24 cellular contexts compared by ENCODE assay signal in the genomic region with DNA sequence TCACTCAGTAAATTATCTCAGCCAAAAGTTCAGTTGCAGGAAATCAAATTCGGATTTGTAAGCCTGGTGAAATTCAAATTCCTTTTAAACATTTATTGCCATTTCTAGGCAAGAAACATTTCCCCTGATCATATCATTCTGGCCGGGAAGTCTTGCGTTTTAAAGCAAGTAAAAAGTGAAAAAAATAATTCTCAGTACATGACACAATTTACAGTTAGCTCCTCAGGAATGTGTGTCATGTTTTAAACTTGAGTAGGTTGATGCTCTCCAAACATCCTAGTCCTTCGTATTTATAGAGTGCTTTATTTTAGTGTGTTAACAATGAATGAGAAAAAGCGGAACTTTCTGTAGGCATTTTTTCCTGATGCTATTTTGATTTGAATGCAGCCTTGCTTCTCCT.
"Had no signal": no experiment of that assay in that cellular context is flagged by ENCODE, and none has a peak within 500 bp of the region (broad histone marks: within the 10 kb centered on the region; RNA-seq: fewer than 3 reads in every experiment).

No MANE protein-coding gene starts in this region.

- H3K4me1 ChIP-seq: breast epithelium, lower lobe of right lung, prostate gland, spleen, upper lobe of left lung had no signal

- H3K4me3 ChIP-seq: breast epithelium, lower lobe of right lung, ovary, prostate gland, spleen, testis, upper lobe of left lung had no signal

- DNase-seq: activated CD4-positive, alpha-beta T cell treated with anti-CD3 and anti-CD28 coated beads, Interleukin-2, amount 10 ng/mL, durations not matched to agents 7 days and 5 days; activated CD4-positive, CD25-positive, alpha-beta regulatory T cell treated with anti-CD3 and anti-CD28 coated beads, Interleukin-2, amount 50 U/mL, for 72 hours; activated CD8-positive, alpha-beta memory T cell treated with anti-CD3 and anti-CD28 coated beads, Interleukin-2, amount 10 ng/mL, durations not matched to agents 7 days and 5 days; activated CD8-positive, alpha-beta T cell treated with anti-CD3 and anti-CD28 coated beads for 36 hours; activated effector memory CD4-positive, alpha-beta T cell treated with anti-CD3 and anti-CD28 coated beads, Interleukin-2, amount 50 U/mL, for 16 hours; activated naive CD4-positive, alpha-beta T cell treated with anti-CD3 and anti-CD28 coated beads, Interleukin-2, amount 10 ng/mL, durations not matched to agents 7 days and 5 days; activated naive CD8-positive, alpha-beta T cell treated with anti-CD3 and anti-CD28 coated beads, Interleukin-2, amount 50 U/mL, for 24 hours; activated T-cell treated with anti-CD3 and anti-CD28 coated beads for 4 hours; aorta; cortex of kidney; foreskin fibroblast; lower lobe of right lung; natural killer cell; ovary; spleen; stimulated activated CD4-positive, alpha-beta T cell treated with anti-CD3 and anti-CD28 coated beads, Interleukin-4, amount 100 ng/mL, for 1 hour; stimulated activated naive CD4-positive, alpha-beta T cell; testis; upper lobe of left lung; WERI-Rb-1 had no signal

- ATAC-seq: activated CD8-positive, alpha-beta memory T cell treated with anti-CD3 and anti-CD28 coated beads, Interleukin-2, amount 10 ng/mL, durations not matched to agents 7 days and 5 days; activated CD8-positive, alpha-beta T cell treated with anti-CD3 and anti-CD28 coated beads for 36 hours; activated naive CD8-positive, alpha-beta T cell treated with anti-CD3 and anti-CD28 coated beads, Interleukin-2, amount 50 U/mL, for 24 hours; left lobe of liver; lower lobe of right lung; natural killer cell had no signal

- H3K27ac ChIP-seq: breast epithelium, epithelial cell of prostate, lower lobe of right lung, ovary, prostate gland, spleen, testis, upper lobe of left lung, WERI-Rb-1 had no signal

- H3K27me3 ChIP-seq: ovary, testis, upper lobe of left lung had no signal

- H3K9me3 ChIP-seq: breast epithelium, lower lobe of right lung, ovary, prostate gland, spleen, testis, upper lobe of left lung had no signal

- H3K36me3 ChIP-seq: breast epithelium, lower lobe of right lung, ovary, prostate gland, spleen, upper lobe of left lung, WERI-Rb-1 had no signal
